15 cellular contexts compared by ENCODE assay signal in genomic region chr15:67173015-67173414, GRCh38.
DNase-seq lines count a peak whose midpoint lies in the region; ATAC-seq and TF ChIP-seq lines count a peak whose summit lies in the region.
"Had no signal": no experiment of that assay in that cellular context is flagged by ENCODE, and none has a peak within 500 bp of the region (broad histone marks: within the 10 kb centered on the region; RNA-seq: fewer than 3 reads in every experiment).

No MANE protein-coding gene starts in this region.

- H3K79me2 ChIP-seq in PC-9 (ENCODE audit: low read depth), result peaks cover 51% of the 10 kb centered on the region

- no peaks in the 10 kb centered on the region for H3K36me3 ChIP-seq in breast epithelium
- peaks cover 20% of the 10 kb centered on the region for H3K36me3 ChIP-seq in PC-9 (ENCODE audit: low read depth)
- H3K36me3 ChIP-seq in upper lobe of right lung, result peaks cover 28% of the 10 kb centered on the region
- H3K36me3 ChIP-seq: adrenal gland had no signal

- H3K4me1 ChIP-seq in breast epithelium (peaks cover 5 to 12% of the 10 kb centered on the region in 2 donors), PC-9 (replicated peaks; ENCODE audit: insufficient read depth) (peaks cover 46% of the 10 kb centered on the region), upper lobe of right lung (peaks cover 30% of the 10 kb centered on the region)

- intact Hi-C loops in MCF 10A (cut with micrococcal nuclease) (loop anchor here (10.0 kb wide), 1 partner anchor 218 kb away; no protein-coding TSS in a partner anchor), breast epithelium (cut with DNase I; ENCODE audit: low total_unique reads) (no loop called here), PC-9 (cut with micrococcal nuclease; ENCODE audit: unreplicated experiment) (no loop called here), upper lobe of right lung (cut with DNase I) (no loop called here)

- CTCF ChIA-PET in MCF 10A (lab: Yijun Ruan, JAX), result interaction anchor here (0.9 kb wide), 2 partner anchors 31 kb away, joined by 3 read pairs; no protein-coding TSS in a partner anchor
- CTCF ChIA-PET in PC-9 (lab: Charles Lee), result no interaction called here

- BruUV-seq in MCF 10A (replicated peaks; lab: Mats Ljungman, UMichigan) (no TSS peak), PC-9 (replicated peaks; lab: Mats Ljungman, UMichigan) (no TSS peak)

- H3K4me3 Mint-ChIP-seq in MCF 10A (ENCODE audit: unreplicated experiment) (peak overlapping the region; percentile 46), memory B cell (no peak overlapping the region)
- H3K4me3 Mint-ChIP-seq: immature natural killer cell had no signal

- peaks cover 72% of the 10 kb centered on the region for H3F3A ChIP-seq in PC-9 (ENCODE audit: insufficient read depth, low read depth)

- TF ChIP-seq POLR2A in breast epithelium (IDR thresholded peaks at IDR 0.05), result no peak

- no peak for DNase-seq in MCF 10A (ENCODE audit: unreplicated experiment)
- DNase-seq in breast epithelium (ENCODE audit: low spot score in 2 of 2), result no peak
- no peak for DNase-seq in PC-9
- no peak for DNase-seq in memory B cell (ENCODE audit: low spot score in 2 of 2)
- peak; percentile 28 for DNase-seq in upper lobe of right lung
- no peak for DNase-seq in T1000 (lab: John Stamatoyannopoulos, UW)
- no peak for DNase-seq in SW480 (ENCODE audit: low spot score)
- DNase-seq: activated T-cell treated with anti-CD3 and anti-CD28 coated beads for 4 hours; adrenal gland; effector CD4-positive, alpha-beta T cell; immature natural killer cell; NCI-H82; thyroid gland had no signal

- TF ChIP-seq CTCF in MCF 10A (IDR thresholded peaks at IDR 0.05; ENCODE audit: unreplicated experiment), result no peak
- no peak for TF ChIP-seq CTCF in breast epithelium (IDR thresholded peaks at IDR 0.05)
- TF ChIP-seq CTCF in PC-9 (conservative IDR thresholded peaks at IDR 0.05), result no peak
- no peak for TF ChIP-seq CTCF in upper lobe of right lung (IDR thresholded peaks at IDR 0.05)

- H3K27ac ChIP-seq in breast epithelium, result no peak overlapping the region
- H3K27ac ChIP-seq in PC-9, result peak overlapping the region; percentile 85
- H3K27ac ChIP-seq in upper lobe of right lung, result no peak overlapping the region
- H3K27ac ChIP-seq: adrenal gland had no signal

- H3K4me3 ChIP-seq in breast epithelium (no peak overlapping the region), PC-9 (no peak overlapping the region), upper lobe of right lung (no peak overlapping the region)
- H3K4me3 ChIP-seq: adrenal gland, HAP-1, thyroid gland had no signal

- POLR2A ChIA-PET in MCF 10A (lab: Yijun Ruan, JAX), result interaction anchor here (1.1 to 4.0 kb wide), 2 partner anchors 22 to 49 kb away, joined by 3 to 26 read pairs; no protein-coding TSS in a partner anchor
- POLR2A ChIA-PET in PC-9 (lab: Charles Lee; ENCODE audit: unreplicated experiment), result no interaction called here

- H3K9me3 ChIP-seq in breast epithelium, result no peaks in the 10 kb centered on the region
- no peaks in the 10 kb centered on the region for H3K9me3 ChIP-seq in PC-9 (ENCODE audit: insufficient read depth, low read depth)
- no peaks in the 10 kb centered on the region for H3K9me3 ChIP-seq in upper lobe of right lung
- H3K9me3 ChIP-seq: adrenal gland, HAP-1, thyroid gland had no signal

- no peaks in the 10 kb centered on the region for H4K20me1 ChIP-seq in PC-9 (ENCODE audit: insufficient read depth)

- H3K27ac Mint-ChIP-seq in MCF 10A (ENCODE audit: low read depth, unreplicated experiment) (no peak overlapping the region), memory B cell (peak overlapping the region; percentile 76)

- ATAC-seq in memory B cell (ENCODE audit: low read depth) (no peak), upper lobe of right lung (no peak)
- no peak for ATAC-seq in activated CD4-positive, CD25-positive, alpha-beta regulatory T cell treated with anti-CD3 and anti-CD28 coated beads, Interleukin-2, amount 50 U/mL, for 24 hours

- H3K9me3 Mint-ChIP-seq in MCF 10A (ENCODE audit: unreplicated experiment), result no peaks in the 10 kb centered on the region
- H3K9me3 Mint-ChIP-seq in memory B cell, result no peaks in the 10 kb centered on the region
- H3K9me3 Mint-ChIP-seq: immature natural killer cell had no signal

- no peak overlapping the region for H2AFZ ChIP-seq in PC-9

- H3K4me1 Mint-ChIP-seq in MCF 10A (ENCODE audit: insufficient read depth, unreplicated experiment) (peaks cover 51% of the 10 kb centered on the region), memory B cell (peaks cover 32% of the 10 kb centered on the region)

- H3K27me3 ChIP-seq in breast epithelium, result no peaks in the 10 kb centered on the region
- no peaks in the 10 kb centered on the region for H3K27me3 ChIP-seq in PC-9 (ENCODE audit: insufficient read depth, low read depth)
- no peaks in the 10 kb centered on the region for H3K27me3 ChIP-seq in upper lobe of right lung
- H3K27me3 ChIP-seq: adrenal gland, thyroid gland had no signal

- H3K36me3 Mint-ChIP-seq in MCF 10A (ENCODE audit: insufficient read depth, unreplicated experiment) (peaks cover 42% of the 10 kb centered on the region), memory B cell (peaks cover 42% of the 10 kb centered on the region)

- H3K9me2 ChIP-seq in PC-9 (ENCODE audit: insufficient read depth), result no peaks in the 10 kb centered on the region

- H3K27me3 Mint-ChIP-seq in MCF 10A (ENCODE audit: insufficient read depth, unreplicated experiment) (no peaks in the 10 kb centered on the region), memory B cell (no peaks in the 10 kb centered on the region)

- no peak overlapping the region for H3K4me2 ChIP-seq in PC-9
